Comparison of ENCODE assay signal across 21 cellular contexts in genomic region chr6:80610821-80611220, GRCh38.
A peak's percentile ranks its signal among the peaks of the same experiment; 100 is the strongest.
DNase-seq lines count a peak whose midpoint lies in the region; ATAC-seq, FAIRE-seq and TF ChIP-seq lines count a peak whose summit lies in the region.
"Had no signal": no experiment of that assay in that cellular context is flagged by ENCODE, and none has a peak within 500 bp of the region (broad histone marks: within the 10 kb centered on the region; RNA-seq: fewer than 3 reads in every experiment).

No MANE protein-coding gene starts in this region.

- no peak overlapping the region for H3K9ac ChIP-seq in adipocyte (ENCODE audit: low read length)

- no peak overlapping the region for H3K27ac Mint-ChIP-seq in activated naive CD4-positive, alpha-beta T cell treated with anti-CD3 and anti-CD28 coated beads for 36 hours
- H3K27ac Mint-ChIP-seq: activated B cell treated with CpG ODN at 0.5 μM for 24 hours; activated naive CD8-positive, alpha-beta T cell treated with anti-CD3 and anti-CD28 coated beads, Interleukin-2, amount 10 ng/mL, durations not matched to agents 7 days and 5 days had no signal

- CTCF ChIA-PET in A549 (lab: Yijun Ruan, JAX): no interaction called here
- CTCF ChIA-PET in activated naive CD4-positive, alpha-beta T cell treated with anti-CD3 and anti-CD28 coated beads for 36 hours (lab: Charles Lee): interaction anchor here (0.6 kb wide), 1 partner anchor 486 kb away, joined by 3 read pairs; no protein-coding TSS in a partner anchor

- no peak for TF ChIP-seq CTCF in A549 (IDR thresholded peaks at IDR 0.05)
- no peak for TF ChIP-seq CTCF in HFF-Myc (IDR thresholded peaks at IDR 0.05; ENCODE audit: low read depth, low read length, missing control alignments)
- TF ChIP-seq CTCF in foreskin fibroblast (IDR thresholded peaks at IDR 0.05; ENCODE audit: low read depth, low read length): no peak

- 19% methylated on average over 1 of the region's 1 CpG for WGBS in A549 (ENCODE audit: missing lambda C conversion rate)

- no peak for FAIRE-seq in A549 (lab: Jason Lieb, UNC)
- FAIRE-seq: GM12878, H1, kidney had no signal

- H3K4me1 Mint-ChIP-seq in activated naive CD4-positive, alpha-beta T cell treated with anti-CD3 and anti-CD28 coated beads for 36 hours (ENCODE audit: low read depth): no peaks in the 10 kb centered on the region
- H3K4me1 Mint-ChIP-seq: activated B cell treated with CpG ODN at 0.5 μM for 24 hours; activated naive CD8-positive, alpha-beta T cell treated with anti-CD3 and anti-CD28 coated beads, Interleukin-2, amount 10 ng/mL, durations not matched to agents 7 days and 5 days had no signal

- no peaks in the 10 kb centered on the region for H3K9me3 Mint-ChIP-seq in activated naive CD4-positive, alpha-beta T cell treated with anti-CD3 and anti-CD28 coated beads for 36 hours

- no peak for TF ChIP-seq EP300 in A549 (IDR thresholded peaks at IDR 0.05)

- no peak overlapping the region for H3K4me3 Mint-ChIP-seq in activated naive CD4-positive, alpha-beta T cell treated with anti-CD3 and anti-CD28 coated beads for 36 hours
- H3K4me3 Mint-ChIP-seq: activated B cell treated with CpG ODN at 0.5 μM for 24 hours; activated naive CD8-positive, alpha-beta T cell treated with anti-CD3 and anti-CD28 coated beads, Interleukin-2, amount 10 ng/mL, durations not matched to agents 7 days and 5 days had no signal

- no peaks in the 10 kb centered on the region for H3K36me3 Mint-ChIP-seq in activated naive CD4-positive, alpha-beta T cell treated with anti-CD3 and anti-CD28 coated beads for 36 hours (ENCODE audit: low read depth)
- H3K36me3 Mint-ChIP-seq: activated naive CD8-positive, alpha-beta T cell treated with anti-CD3 and anti-CD28 coated beads, Interleukin-2, amount 10 ng/mL, durations not matched to agents 7 days and 5 days had no signal

- no peak for ATAC-seq in A549
- ATAC-seq: gastrocnemius medialis, GM12878 had no signal

- peaks cover 7% of the 10 kb centered on the region for H3K27me3 Mint-ChIP-seq in activated naive CD4-positive, alpha-beta T cell treated with anti-CD3 and anti-CD28 coated beads for 36 hours (ENCODE audit: low read depth)
- H3K27me3 Mint-ChIP-seq: activated B cell treated with CpG ODN at 0.5 μM for 24 hours had no signal

- intact Hi-C loops in activated naive CD4-positive, alpha-beta T cell treated with anti-CD3 and anti-CD28 coated beads for 36 hours (cut with micrococcal nuclease): no loop called here

- peak; percentile 1 to 42 for DNase-seq in A549 (ENCODE audit: low read depth in 1 of 2, low spot score in 1 of 2)
- DNase-seq in HFF-Myc (ENCODE audit: extremely low read depth, low read depth): peak; percentile 27
- DNase-seq in adipocyte (ENCODE audit: low read depth): peak; percentile 62
- peak; percentile 66 to 77 for DNase-seq in foreskin fibroblast
- no peak for DNase-seq in HT-29 (ENCODE audit: low spot score)
- no peak for DNase-seq in NCI-H2227 (lab: John Stamatoyannopoulos, UW; ENCODE audit: unreplicated experiment)
- DNase-seq in activated naive CD4-positive, alpha-beta T cell treated with anti-CD3 and anti-CD28 coated beads for 36 hours: no peak
- DNase-seq in CD1c-positive myeloid dendritic cell (ENCODE audit: extremely low spot score): no peak
- DNase-seq: activated B cell treated with CpG ODN at 0.5 μM for 24 hours; activated CD8-positive, alpha-beta memory T cell treated with anti-CD3 and anti-CD28 coated beads, Interleukin-2, amount 50 U/mL, for 4 hours; activated naive CD8-positive, alpha-beta T cell treated with anti-CD3 and anti-CD28 coated beads, Interleukin-2, amount 10 ng/mL, durations not matched to agents 7 days and 5 days; DMS 273 treated with DMSO at 0.1 percent for 48 hours; gastrocnemius medialis; kidney; MM.1S; NCI-H2107; posterior cingulate gyrus had no signal

- H3K4me3 ChIP-seq in A549 (no peak overlapping the region), HFF-Myc (replicated peaks; ENCODE audit: low read depth, low read length) (no peak overlapping the region), adipocyte (ENCODE audit: low read length) (peak overlapping the region; percentile 1), foreskin fibroblast (ENCODE audit: low read depth in 1 of 2, low read length in 2 of 2) (no peak overlapping the region)
- H3K4me3 ChIP-seq: coronary artery, gastrocnemius medialis, GM12878 had no signal

- no peak overlapping the region for H3K27ac ChIP-seq in A549
- H3K27ac ChIP-seq: coronary artery, gastrocnemius medialis, HL-60 had no signal

- no peaks in the 10 kb centered on the region for H3K27me3 ChIP-seq in adipocyte (replicated peaks; ENCODE audit: control insufficient read depth, insufficient read depth, low read length)
- H3K27me3 ChIP-seq: gastrocnemius medialis had no signal

- TF ChIP-seq RAD21 in A549 (conservative IDR thresholded peaks at IDR 0.05 in 1 of 2, IDR thresholded peaks at IDR 0.05 in 1 of 2): no peak

- TF ChIP-seq POLR2A in A549 (IDR thresholded peaks at IDR 0.05; ENCODE audit: low read length): no peak

- no peaks in the 10 kb centered on the region for H3K36me3 ChIP-seq in adipocyte (ENCODE audit: control insufficient read depth, insufficient read depth, low read length, severe bottlenecking)
- H3K36me3 ChIP-seq: gastrocnemius medialis had no signal

- peaks cover 14% of the 10 kb centered on the region; the same call in 2 of the 3 replicates for H3K4me1 ChIP-seq in A549
- peaks cover 47% of the 10 kb centered on the region for H3K4me1 ChIP-seq in adipocyte (ENCODE audit: control insufficient read depth, insufficient read depth, low read length)

- H3K4me2 ChIP-seq in A549: 0 out of 3 replicates have a peak overlapping the region, but pooled peaks have one; percentile 12

- POLR2A ChIA-PET in A549 (lab: Yijun Ruan, JAX): no interaction called here

- H3K9me3 ChIP-seq in A549 (no peaks in the 10 kb centered on the region), adipocyte (ENCODE audit: control insufficient read depth, low read length) (peaks cover 9% of the 10 kb centered on the region)
- H3K9me3 ChIP-seq: gastrocnemius medialis had no signal

TF ChIP-seq in A549, 52 proteins besides CTCF, POLR2A, EP300 and RAD21:
- no peak for TF ChIP-seq SMC3 (IDR thresholded peaks at IDR 0.05)
- TF ChIP-seq NR3C1 (IDR thresholded peaks at IDR 0.05): no peak
- TF ChIP-seq ZC3H11A (IDR thresholded peaks at IDR 0.05): no peak
- no peak for TF ChIP-seq CBX8 (IDR thresholded peaks at IDR 0.05)
- TF ChIP-seq JUN (IDR thresholded peaks at IDR 0.05): no peak
- TF ChIP-seq, protein P1, sequence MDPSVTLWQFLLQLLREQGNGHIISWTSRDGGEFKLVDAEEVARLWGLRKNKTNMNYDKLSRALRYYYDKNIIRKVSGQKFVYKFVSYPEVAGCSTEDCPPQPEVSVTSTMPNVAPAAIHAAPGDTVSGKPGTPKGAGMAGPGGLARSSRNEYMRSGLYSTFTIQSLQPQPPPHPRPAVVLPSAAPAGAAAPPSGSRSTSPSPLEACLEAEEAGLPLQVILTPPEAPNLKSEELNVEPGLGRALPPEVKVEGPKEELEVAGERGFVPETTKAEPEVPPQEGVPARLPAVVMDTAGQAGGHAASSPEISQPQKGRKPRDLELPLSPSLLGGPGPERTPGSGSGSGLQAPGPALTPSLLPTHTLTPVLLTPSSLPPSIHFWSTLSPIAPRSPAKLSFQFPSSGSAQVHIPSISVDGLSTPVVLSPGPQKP (IDR thresholded peaks at IDR 0.05; ENCODE audit: low read depth, low read length): no peak
- no peak for TF ChIP-seq POLR2AphosphoS2 (conservative IDR thresholded peaks at IDR 0.05; ENCODE audit: low read length)
- TF ChIP-seq MYC (IDR thresholded peaks at IDR 0.05; ENCODE audit: borderline replicate concordance, low read length): no peak
- no peak for TF ChIP-seq ZNF302 (CRISPR knock-in tag; IDR thresholded peaks at IDR 0.05)
- no peak for TF ChIP-seq ZFP36 (IDR thresholded peaks at IDR 0.05; ENCODE audit: borderline replicate concordance, partially characterized antibody)
- TF ChIP-seq BCL3 (IDR thresholded peaks at IDR 0.05): no peak
- TF ChIP-seq, protein P2, sequence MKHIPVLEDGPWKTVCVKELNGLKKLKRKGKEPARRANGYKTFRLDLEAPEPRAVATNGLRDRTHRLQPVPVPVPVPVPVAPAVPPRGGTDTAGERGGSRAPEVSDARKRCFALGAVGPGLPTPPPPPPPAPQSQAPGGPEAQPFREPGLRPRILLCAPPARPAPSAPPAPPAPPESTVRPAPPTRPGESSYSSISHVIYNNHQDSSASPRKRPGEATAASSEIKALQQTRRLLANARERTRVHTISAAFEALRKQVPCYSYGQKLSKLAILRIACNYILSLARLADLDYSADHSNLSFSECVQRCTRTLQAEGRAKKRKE (CRISPR knock-in tag; IDR thresholded peaks at IDR 0.05; ENCODE audit: low read depth): no peak
- TF ChIP-seq TP53 (CRISPR knock-in tag; IDR thresholded peaks at IDR 0.05): no peak
- TF ChIP-seq JUNB (IDR thresholded peaks at IDR 0.05): no peak
- no peak for TF ChIP-seq TFCP2L1 (CRISPR knock-in tag; IDR thresholded peaks at IDR 0.05)
- no peak for TF ChIP-seq MAFK (IDR thresholded peaks at IDR 0.05; ENCODE audit: partially characterized antibody)
- no peak for TF ChIP-seq RARB (CRISPR knock-in tag; IDR thresholded peaks at IDR 0.05)
- no peak for TF ChIP-seq NFE2L2 (conservative IDR thresholded peaks at IDR 0.05; ENCODE audit: low read length)
- TF ChIP-seq FOXS1 (CRISPR knock-in tag; IDR thresholded peaks at IDR 0.05): no peak
- no peak for TF ChIP-seq GATA3 (IDR thresholded peaks at IDR 0.05; ENCODE audit: borderline replicate concordance)

Comparison
In these comparisons a context has a peak if more than half of its experiments do, and no peak if none do; other contexts are left out.
1. DNase-seq: peak in A549 (2 of 2), HFF-Myc (single experiment), adipocyte (single experiment) and foreskin fibroblast (2 of 2); none in HT-29 (single experiment), NCI-H2227 (single experiment), activated naive CD4-positive, alpha-beta T cell treated with anti-CD3 and anti-CD28 coated beads for 36 hours (single experiment) and CD1c-positive myeloid dendritic cell (single experiment).